In the genomic region with DNA sequence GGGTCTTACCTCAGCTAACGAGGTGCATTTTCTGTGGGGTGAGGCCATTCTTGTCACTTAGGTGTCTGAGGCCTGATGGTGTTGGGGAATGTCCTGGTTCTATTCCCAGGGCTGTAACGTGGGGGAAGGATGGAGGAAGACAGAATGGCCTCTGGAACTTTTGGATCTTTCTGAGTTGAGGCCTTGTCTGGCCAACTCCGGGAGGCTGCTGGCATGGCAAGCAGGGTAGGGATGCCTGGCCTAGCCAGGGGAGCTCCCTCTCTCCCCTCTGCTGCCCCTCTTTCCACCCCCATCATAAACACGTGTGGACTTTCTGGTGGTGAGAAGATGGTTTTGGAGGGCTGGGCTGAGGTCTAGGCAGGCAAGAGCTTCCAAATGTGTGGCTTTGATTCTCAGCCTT, we compare ENCODE assay signal across 19 cellular contexts.
A peak's percentile ranks its signal among the peaks of the same experiment; 100 is the strongest.
DNase-seq lines count a peak whose midpoint lies in the region; ATAC-seq and TF ChIP-seq lines count a peak whose summit lies in the region.
"Had no signal": no experiment of that assay in that cellular context is flagged by ENCODE, and none has a peak within 500 bp of the region (broad histone marks: within the 10 kb centered on the region; RNA-seq: fewer than 3 reads in every experiment).

No MANE protein-coding gene starts in this region.

- ATAC-seq in GM21529 (IDR thresholded peaks at IDR 0.05; ENCODE audit: unreplicated experiment) (no peak), GM19328 (IDR thresholded peaks at IDR 0.05; ENCODE audit: unreplicated experiment) (no peak)
- ATAC-seq: activated CD4-positive, alpha-beta T cell treated with anti-CD3 and anti-CD28 coated beads for 36 hours had no signal

- peaks cover 63% of the 10 kb centered on the region for H3K4me1 ChIP-seq in Loucy (ENCODE audit: insufficient read depth, low read length, poor library complexity, severe bottlenecking)
- no peaks in the 10 kb centered on the region for H3K4me1 ChIP-seq in HAP-1

- no peaks in the 10 kb centered on the region for H3K9me2 ChIP-seq in Loucy (replicated peaks; ENCODE audit: low read depth, low read length)

- H3K4me3 ChIP-seq in Loucy (ENCODE audit: low read length, poor library complexity, severe bottlenecking) (no peak overlapping the region), coronary artery (peak overlapping the region; percentile 52), HAP-1 (no peak overlapping the region)
- H3K4me3 ChIP-seq: cardiac muscle cell, lung had no signal

- H3K79me2 ChIP-seq in Loucy (ENCODE audit: insufficient read depth, low read length), result peaks cover 4% of the 10 kb centered on the region; the same call in 1 of the 2 replicates

- H3K27me3 ChIP-seq in Loucy (ENCODE audit: insufficient read depth, low read length, poor library complexity, severe bottlenecking) (no peaks in the 10 kb centered on the region), HAP-1 (ENCODE audit: low read depth) (no peaks in the 10 kb centered on the region)
- H3K27me3 ChIP-seq: cardiac muscle cell had no signal

- H3K9me3 ChIP-seq in Loucy (ENCODE audit: insufficient read depth, low read depth, low read length) (no peaks in the 10 kb centered on the region), HAP-1 (no peaks in the 10 kb centered on the region)

- H3K27ac ChIP-seq in coronary artery, result peak overlapping the region; percentile 56 to 79
- peak overlapping the region; percentile 75 for H3K27ac ChIP-seq in substantia nigra (ENCODE audit: low read depth, low read length, poor library complexity, severe bottlenecking)
- H3K27ac ChIP-seq: cardiac muscle cell, KMS-11 had no signal

- TF ChIP-seq CTCF in Loucy (conservative IDR thresholded peaks at IDR 0.05; ENCODE audit: low read length), result no peak
- no peak for TF ChIP-seq CTCF in coronary artery (IDR thresholded peaks at IDR 0.05)

- peak overlapping the region; percentile 14 for H3K9ac ChIP-seq in Loucy (ENCODE audit: low read depth, low read length, poor library complexity, severe bottlenecking)
- H3K9ac ChIP-seq: KMS-11 had no signal

- DNase-seq in coronary artery (ENCODE audit: low spot score), result peak; percentile 64
- peak; percentile 16 for DNase-seq in medulla oblongata (ENCODE audit: extremely low spot score)
- no peak for DNase-seq in substantia nigra (lab: John Stamatoyannopoulos, UW)
- no peak for DNase-seq in NCI-H2196 treated with DMSO at 0.1 percent for 48 hours (lab: John Stamatoyannopoulos, UW; ENCODE audit: unreplicated experiment)
- DNase-seq in HAP-1 (ENCODE audit: low spot score in 2 of 2), result no peak
- DNase-seq: activated CD4-positive, alpha-beta T cell treated with anti-CD3 and anti-CD28 coated beads for 36 hours; activated naive CD8-positive, alpha-beta T cell treated with anti-CD3 and anti-CD28 coated beads, Interleukin-2, amount 10 ng/mL, durations not matched to agents 7 days and 5 days; Calu3; effector CD8-positive, alpha-beta T cell; glutamatergic neuron; naive B cell; NCI-H1105; posterior cingulate gyrus had no signal

- no peaks in the 10 kb centered on the region for H4K20me1 ChIP-seq in Loucy (ENCODE audit: insufficient read depth, low read length, poor library complexity, severe bottlenecking)

- H3F3A ChIP-seq in Loucy (ENCODE audit: low read depth), result no peaks in the 10 kb centered on the region

- H3K36me3 ChIP-seq in Loucy (ENCODE audit: insufficient read depth, low read length) (no peaks in the 10 kb centered on the region), HAP-1 (replicated peaks) (no peaks in the 10 kb centered on the region)
- H3K36me3 ChIP-seq: cardiac muscle cell had no signal

- in situ Hi-C loops in HAP-1 (cut with MboI; ENCODE audit: low sequenced_read_pairs), result no loop called here

- no peak overlapping the region for H2AFZ ChIP-seq in Loucy (ENCODE audit: low read length)

- H3K4me2 ChIP-seq in Loucy (ENCODE audit: low read depth, low read length, poor library complexity, severe bottlenecking), result no peak overlapping the region
- H3K4me2 ChIP-seq: KMS-11 had no signal

Comparison
In these comparisons a context has a peak if more than half of its experiments do, and no peak if none do; other contexts are left out.
1. DNase-seq: peak in coronary artery (single experiment) and medulla oblongata (single experiment); none in substantia nigra (0 of 49), NCI-H2196 treated with DMSO at 0.1 percent for 48 hours (single experiment) and HAP-1 (0 of 2).